ENCODE assay signal across 8 cellular contexts in genomic region chr10:60733189-60733815, GRCh38. TPM values are rescaled to one million over a fixed set of nuclear protein-coding genes. Genes with fewer than 3 reads are reported as not detected.
DNase-seq lines count a peak whose midpoint lies in the region; ATAC-seq, FAIRE-seq and TF ChIP-seq lines count a peak whose summit lies in the region.

No MANE protein-coding gene starts in this region.

- peaks cover 25% of the 10 kb centered on the region for H3K27me3 Mint-ChIP-seq in activated naive CD8-positive, alpha-beta T cell treated with anti-CD3 and anti-CD28 coated beads, Interleukin-2, amount 50 U/mL, for 24 hours

- H3K36me3 Mint-ChIP-seq in activated naive CD8-positive, alpha-beta T cell treated with anti-CD3 and anti-CD28 coated beads, Interleukin-2, amount 50 U/mL, for 24 hours (ENCODE audit: low read depth): no peaks in the 10 kb centered on the region

- no peaks in the 10 kb centered on the region for H3K9me2 ChIP-seq in OCI-LY1 (ENCODE audit: low read depth, low read length)

- H3K4me3 Mint-ChIP-seq in activated naive CD8-positive, alpha-beta T cell treated with anti-CD3 and anti-CD28 coated beads, Interleukin-2, amount 50 U/mL, for 24 hours: peak overlapping the region; percentile 9

- H3K9me3 Mint-ChIP-seq in activated naive CD8-positive, alpha-beta T cell treated with anti-CD3 and anti-CD28 coated beads, Interleukin-2, amount 50 U/mL, for 24 hours: no peaks in the 10 kb centered on the region

- H3K4me1 ChIP-seq in OCI-LY1 (ENCODE audit: insufficient read depth, low read length, severe bottlenecking) (peaks cover 14% of the 10 kb centered on the region), iPS DF 6.9 (ENCODE audit: control insufficient read depth, insufficient read depth, low read length) (peaks cover 4% of the 10 kb centered on the region; the same call in 1 of the 2 replicates), small intestine (ENCODE audit: control insufficient read depth in 2 of 2, insufficient read depth in 1 of 2, low read depth in 1 of 2, low read length in 1 of 2) (peaks cover 4% of the 10 kb centered on the region in 2 donors)

- TF ChIP-seq CTCF in OCI-LY1 (IDR thresholded peaks at IDR 0.05; ENCODE audit: low read length): no peak

- H3K27me3 ChIP-seq in OCI-LY1 (ENCODE audit: insufficient read depth, low read length): no peaks in the 10 kb centered on the region
- no peaks in the 10 kb centered on the region for H3K27me3 ChIP-seq in iPS DF 6.9 (ENCODE audit: control insufficient read depth, insufficient read depth, low read length)
- no peaks in the 10 kb centered on the region for H3K27me3 ChIP-seq in small intestine (ENCODE audit: control insufficient read depth in 2 of 2, insufficient read depth in 2 of 2, low read length in 2 of 2)

- no peaks in the 10 kb centered on the region for H3K79me2 ChIP-seq in OCI-LY1 (ENCODE audit: insufficient read depth, low read length)

- H3K4me3 ChIP-seq in OCI-LY1 (ENCODE audit: low read depth, low read length, poor library complexity, severe bottlenecking) (peak overlapping the region; percentile 55), iPS DF 6.9 (ENCODE audit: low read length) (peak overlapping the region; percentile 79; the same call in 1 of the 2 replicates), small intestine (ENCODE audit: low read depth in 1 of 2, low read length in 2 of 2) (peak overlapping the region; percentile 75 to 88)

- H2AFZ ChIP-seq in OCI-LY1 (ENCODE audit: low read length): no peak overlapping the region

- H3F3A ChIP-seq in OCI-LY1 (ENCODE audit: insufficient read depth, low read length): no peaks in the 10 kb centered on the region

- WGBS in iPS DF 6.9 (ENCODE audit: insufficient coverage, insufficient read length): no CpG with 5 or more reads among the region's 51 CpGs
- 0 to 1% (median 1%) methylated on average over 40 to 51 of the region's 51 CpGs for WGBS in small intestine, 3 donors

- no peak overlapping the region for H3K27ac Mint-ChIP-seq in activated naive CD8-positive, alpha-beta T cell treated with anti-CD3 and anti-CD28 coated beads, Interleukin-2, amount 50 U/mL, for 24 hours

- H3K9ac ChIP-seq in OCI-LY1 (ENCODE audit: low read length): no peak overlapping the region; the same call in 1 of the 2 replicates

- peak; percentile 48 for ATAC-seq in HG02852 (IDR thresholded peaks at IDR 0.05; ENCODE audit: unreplicated experiment)
- peak; percentile 67 for ATAC-seq in activated naive CD8-positive, alpha-beta T cell treated with anti-CD3 and anti-CD28 coated beads, Interleukin-2, amount 50 U/mL, for 24 hours

- peak overlapping the region; percentile 60 for H3K4me2 ChIP-seq in OCI-LY1 (ENCODE audit: low read length)

- H3K27ac ChIP-seq in OCI-LY1 (ENCODE audit: low read depth, low read length, poor library complexity, severe bottlenecking) (no peak overlapping the region), iPS DF 6.9 (ENCODE audit: low read length) (no peak overlapping the region), small intestine (ENCODE audit: low read depth in 1 of 2, low read length in 1 of 2) (peak overlapping the region; percentile 33 to 82)

- H3K9me3 ChIP-seq in OCI-LY1 (ENCODE audit: low read length) (no peaks in the 10 kb centered on the region), iPS DF 6.9 (ENCODE audit: control insufficient read depth, insufficient read depth, low read length) (no peaks in the 10 kb centered on the region), small intestine (ENCODE audit: control insufficient read depth, low read depth) (no peaks in the 10 kb centered on the region)

- DNase-seq in NCI-H2227 (lab: John Stamatoyannopoulos, UW; ENCODE audit: unreplicated experiment): peak; percentile 13
- DNase-seq in NCI-H2227 treated with DMSO at 0.1 percent for 48 hours (lab: John Stamatoyannopoulos, UW): no peak
- DNase-seq in activated naive CD8-positive, alpha-beta T cell treated with anti-CD3 and anti-CD28 coated beads, Interleukin-2, amount 50 U/mL, for 24 hours: peak; percentile 19
- peak; percentile 45 for DNase-seq in iPS DF 6.9 (ENCODE audit: low read depth, low spot score)
- DNase-seq in small intestine: peak; percentile 72
- no peak for DNase-seq in HUDEP-2 (lab: John Stamatoyannopoulos, UW; ENCODE audit: unreplicated experiment in 76 of 76)

- H3K4me1 Mint-ChIP-seq in activated naive CD8-positive, alpha-beta T cell treated with anti-CD3 and anti-CD28 coated beads, Interleukin-2, amount 50 U/mL, for 24 hours: peaks cover 15% of the 10 kb centered on the region

- H3K36me3 ChIP-seq in OCI-LY1 (ENCODE audit: insufficient read depth, low read length) (no peaks in the 10 kb centered on the region), iPS DF 6.9 (ENCODE audit: control insufficient read depth, insufficient read depth, low read length) (no peaks in the 10 kb centered on the region), small intestine (ENCODE audit: control insufficient read depth in 2 of 2, insufficient read depth in 2 of 2, low read length in 2 of 2) (no peaks in the 10 kb centered on the region)

- FAIRE-seq in small intestine (lab: Jason Lieb, UNC): no peak

- no peaks in the 10 kb centered on the region for H4K20me1 ChIP-seq in OCI-LY1 (ENCODE audit: insufficient read depth, low read length)

RNA-seq across cellular contexts. Expression of gene CDK1, which starts 45.0 kb away (rescaled TPM):
- 10 to 100 TPM in 1 of 3 donors, 1 to 10 TPM in 2; 2.7 to 31.3 (median 6.3) TPM for polyA plus RNA-seq in small intestine

Comparison
In these comparisons a context has a peak if more than half of its experiments do, and no peak if none do; other contexts are left out.
1. DNase-seq: peak in NCI-H2227 (single experiment), activated naive CD8-positive, alpha-beta T cell treated with anti-CD3 and anti-CD28 coated beads, Interleukin-2, amount 50 U/mL, for 24 hours (single experiment), iPS DF 6.9 (single experiment) and small intestine (single experiment); none in NCI-H2227 treated with DMSO at 0.1 percent for 48 hours (single experiment) and HUDEP-2 (0 of 76).
2. H3K27ac ChIP-seq: peak in small intestine (2 of 2); none in OCI-LY1 (single experiment) and iPS DF 6.9 (single experiment).
3. Peak in every context shown above with its lines, with median percentiles within 50 percentile points of each other: H3K4me3 ChIP-seq.